Comparison of ENCODE assay signal across 8 cellular contexts in genomic region chr5:115625579-115626443, GRCh38. TPM values are rescaled to one million over a fixed set of nuclear protein-coding genes. Genes with fewer than 3 reads are reported as not detected.
DNase-seq lines count a peak whose midpoint lies in the region; ATAC-seq, FAIRE-seq and TF ChIP-seq lines count a peak whose summit lies in the region.

Gene TMED7 (minus strand): TSS chr5:115626036. CDS start chr5:115625792, 244 bp downstream.

- peak within 1 kb of the TSS; percentile 80 for H3K27ac ChIP-seq in 22Rv1
- peak within 1 kb of the TSS; percentile 91 to 97 (median 95) for H3K27ac ChIP-seq in sigmoid colon

- peak within 1 kb of the TSS; percentile 76 to 97 (median 90) for H3K4me3 ChIP-seq in sigmoid colon

- peak; percentile 65 to 79 for TF ChIP-seq POLR2A in sigmoid colon (IDR thresholded peaks at IDR 0.05)

- H3K36me3 ChIP-seq in sigmoid colon, result no peaks in the 10 kb centered on the region

- peaks cover 0 to 46% (median 36%) of the 10 kb centered on the region in 4 donors for H3K4me1 ChIP-seq in sigmoid colon

- H3K36me3 Mint-ChIP-seq in brain, result peaks cover 2% of the 10 kb centered on the region

- peak in 1 of 4 donors; percentile 50 for TF ChIP-seq EP300 in sigmoid colon (IDR thresholded peaks at IDR 0.05)

- peaks cover 4% of the 10 kb centered on the region for H3K27me3 Mint-ChIP-seq in brain

- no peaks in the 10 kb centered on the region for H3K9me3 ChIP-seq in sigmoid colon

- H3K27me3 ChIP-seq in sigmoid colon, result no peaks in the 10 kb centered on the region

- WGBS in sigmoid colon, 2 donors, result 0% methylated on average over 77 of the region's 77 CpGs

- TF ChIP-seq CTCF in 22Rv1 (IDR thresholded peaks at IDR 0.05) (no peak), brain (conservative IDR thresholded peaks at IDR 0.05) (peak in 1 of 2 experiments; percentile 19), sigmoid colon (IDR thresholded peaks at IDR 0.05) (no peak)

- H3K27ac Mint-ChIP-seq in brain, result peak within 1 kb of the TSS in 4 of 5 experiments; percentile 98 to 99 (median 98)

- H3K4me3 Mint-ChIP-seq in brain, result no peak within 1 kb of the TSS

- peaks cover 24% of the 10 kb centered on the region for H3K4me1 Mint-ChIP-seq in brain

- peak; percentile 80 for ATAC-seq in GM18520 (IDR thresholded peaks at IDR 0.05; ENCODE audit: unreplicated experiment)
- peak; percentile 92 for ATAC-seq in HG03064 (IDR thresholded peaks at IDR 0.05; ENCODE audit: low read depth, unreplicated experiment)

- intact Hi-C loops in sigmoid colon (cut with DNase I), result loop anchor here (2.0 to 5.0 kb wide), 3 partner anchors 84 to 456 kb away; partner anchors contain the start of genes AP3S1, ATG12 and FEM1C

- no peaks in the 10 kb centered on the region for H3K9me3 Mint-ChIP-seq in brain

- peak; percentile 84 for DNase-seq in NCI-H2107 treated with DMSO at 0.1 percent for 48 hours (lab: John Stamatoyannopoulos, UW; ENCODE audit: unreplicated experiment)
- DNase-seq in iPS DF 4.7 (ENCODE audit: extremely low read depth, low spot score), result peak; percentile 64
- peak; percentile 100 for DNase-seq in sigmoid colon

- peak; percentile 92 for FAIRE-seq in TTC549 (lab: Jason Lieb, UNC)

RNA-seq across cellular contexts. Expression of gene TMED7, which starts in this region (rescaled TPM):
- polyA plus RNA-seq in brain (ENCODE audit: insufficient read depth, low read depth, low replicate concordance) (14.8 TPM), sigmoid colon (10 to 100 TPM; 10.8 to 28.9 (median 14.3) TPM)
- total RNA-seq in sigmoid colon, result 100 to 1,000 TPM in 1 of 4 donors, 10 to 100 TPM in 3; 80.8 to 104 (median 88.2) TPM

Comparison
In these comparisons a context has a peak if more than half of its experiments do, and no peak if none do; other contexts are left out.
1. Peak in every context shown above with its lines: DNase-seq, ATAC-seq, H3K4me3 ChIP-seq and H3K27ac ChIP-seq.